ENCODE assay signal across 13 cellular contexts in the genomic region with DNA sequence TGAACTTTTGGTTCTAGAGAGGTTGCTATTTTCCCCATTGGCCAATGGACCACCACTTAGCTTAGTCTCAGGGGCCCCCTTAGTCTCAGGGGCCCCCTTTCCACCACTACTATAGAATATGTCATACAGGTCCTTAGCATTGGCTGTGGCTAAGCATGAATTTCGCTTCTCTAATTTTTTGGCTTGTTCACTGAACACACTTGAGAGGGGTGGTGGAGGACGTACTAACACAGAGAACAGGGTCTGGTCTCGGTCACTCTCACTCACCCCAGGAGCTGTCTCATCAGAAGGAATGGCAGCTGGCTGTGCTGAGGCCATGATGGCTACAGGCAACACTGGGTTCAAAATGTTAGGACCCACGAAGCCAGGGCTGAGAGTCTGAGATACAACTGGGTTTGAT. TPM values are rescaled to one million over a fixed set of nuclear protein-coding genes. Genes with fewer than 3 reads are reported as not detected.
DNase-seq lines count a peak whose midpoint lies in the region; ATAC-seq lines count a peak whose summit lies in the region.
"Had no signal": no experiment of that assay in that cellular context is flagged by ENCODE, and none has a peak within 500 bp of the region (broad histone marks: within the 10 kb centered on the region; RNA-seq: fewer than 3 reads in every experiment).

No MANE protein-coding gene starts in this region.

- H3K18ac ChIP-seq in trophoblast cell (ENCODE audit: low read length): no peak overlapping the region

- no peaks in the 10 kb centered on the region for H3K27me3 ChIP-seq in trophoblast cell (ENCODE audit: insufficient read depth, low read length)

- H3K9ac ChIP-seq in trophoblast cell (ENCODE audit: low read length): peak overlapping the region; percentile 38

- no peak overlapping the region for H2BK5ac ChIP-seq in trophoblast cell (ENCODE audit: low read depth, low read length, poor library complexity)

- no peak overlapping the region for H3K23ac ChIP-seq in trophoblast cell (ENCODE audit: low read length)

- no peaks in the 10 kb centered on the region for H3K4me1 ChIP-seq in trophoblast cell (ENCODE audit: control insufficient read depth in 1 of 2, insufficient read depth in 2 of 2, low read length in 2 of 2)

- peaks cover 13 to 40% of the 10 kb centered on the region in 2 experiments for H3K36me3 ChIP-seq in trophoblast cell (ENCODE audit: control insufficient read depth in 1 of 2, insufficient read depth in 2 of 2, low read length in 2 of 2)

- no peak for DNase-seq in trophoblast cell
- no peak for DNase-seq in activated effector memory CD4-positive, alpha-beta T cell treated with anti-CD3 and anti-CD28 coated beads, Interleukin-2, amount 50 U/mL, for 16 hours
- DNase-seq in stimulated activated CD4-positive, alpha-beta T cell treated with anti-CD3 and anti-CD28 coated beads, Interleukin-4, amount 100 ng/mL, for 24 hours: no peak
- no peak for DNase-seq in iPS-NIHi7 (ENCODE audit: extremely low spot score)
- DNase-seq: mesenchymal stem cell; NCI-H1048; NCI-H774; stimulated activated naive CD4-positive, alpha-beta T cell; WERI-Rb-1 had no signal

- peaks cover 2% of the 10 kb centered on the region for H3K9me3 ChIP-seq in trophoblast cell (ENCODE audit: insufficient read depth, low read depth, low read length)

- H2BK12ac ChIP-seq in trophoblast cell (ENCODE audit: low read length): no peak overlapping the region

- no peak overlapping the region for H4K8ac ChIP-seq in trophoblast cell (ENCODE audit: low read depth, low read length)

- H2BK120ac ChIP-seq in trophoblast cell (ENCODE audit: insufficient read depth, low read length, poor library complexity): no peak overlapping the region

- H3K27ac ChIP-seq in trophoblast cell (ENCODE audit: low read depth, low read length): no peak overlapping the region
- H3K27ac ChIP-seq: epithelial cell of prostate, WERI-Rb-1 had no signal

- H3K79me1 ChIP-seq in trophoblast cell (ENCODE audit: low read length): no peaks in the 10 kb centered on the region

- no peak overlapping the region for H2AK5ac ChIP-seq in trophoblast cell (ENCODE audit: low read length)

- H2AFZ ChIP-seq in trophoblast cell (ENCODE audit: insufficient read depth, low read length, poor library complexity): no peak overlapping the region

- no peak overlapping the region for H4K12ac ChIP-seq in trophoblast cell (ENCODE audit: low read depth, low read length)

- WGBS in trophoblast cell (ENCODE audit: extremely low coverage, insufficient coverage, insufficient read length): no CpG with 5 or more reads among the region's 4 CpGs

- H3K4ac ChIP-seq in trophoblast cell (ENCODE audit: low read depth, low read length): no peak overlapping the region

- H3K4me3 ChIP-seq in trophoblast cell (ENCODE audit: low read depth, low read length): no peak overlapping the region

- no peak overlapping the region for H4K91ac ChIP-seq in trophoblast cell (ENCODE audit: low read depth, low read length)

- ATAC-seq in GM18909 (IDR thresholded peaks at IDR 0.05; ENCODE audit: poor library complexity, unreplicated experiment): peak; percentile 82
- peak; percentile 80 for ATAC-seq in GM21529 (IDR thresholded peaks at IDR 0.05; ENCODE audit: unreplicated experiment)
- ATAC-seq in HG03103 (IDR thresholded peaks at IDR 0.05; ENCODE audit: low read depth, unreplicated experiment): peak; percentile 57

- no peaks in the 10 kb centered on the region for H3K79me2 ChIP-seq in trophoblast cell (ENCODE audit: control insufficient read depth, insufficient read depth, low read length, poor library complexity)

- no peak overlapping the region for H3K4me2 ChIP-seq in trophoblast cell (ENCODE audit: low read length)

- no peak overlapping the region for H3K14ac ChIP-seq in trophoblast cell (ENCODE audit: low read length)

RNA-seq across cellular contexts. Expression of a gene that starts 30.3 kb away (rescaled TPM):
- polyA plus RNA-seq in trophoblast cell (2013): 13.9 and 15.4 TPM in 2 replicates

RNA-seq across cellular contexts. Expression of a gene that starts 30.5 kb away (rescaled TPM):
- 0.19 and 0.82 TPM in 2 replicates for polyA plus RNA-seq in trophoblast cell (2013)

RNA-seq across cellular contexts. Expression of a gene that starts 41.1 kb away (rescaled TPM):
- polyA plus RNA-seq in trophoblast cell (2013): not detected in 2 replicates
